ENCODE assay signal across 1 cellular context in genomic region chr2:192876698-192877097, GRCh38.
TF ChIP-seq lines count a peak whose summit lies in the region.

No MANE protein-coding gene starts in this region.

TF ChIP-seq in GM23338, 12 proteins besides CTCF, POLR2A, EP300 and RAD21 (continued from another document):
- TF ChIP-seq ZNF462 (CRISPR knock-in tag; IDR thresholded peaks at IDR 0.05) (no peak), ETS1 (IDR thresholded peaks at IDR 0.05) (no peak), REST (IDR thresholded peaks at IDR 0.05; ENCODE audit: unreplicated experiment) (no peak), ZNF331 (CRISPR knock-in tag; IDR thresholded peaks at IDR 0.05; ENCODE audit: low read depth) (no peak)
